In genomic region chr20:46406986-46407670, GRCh38 we compare ENCODE assay signal across 8 cellular contexts. TPM values are rescaled to one million over a fixed set of nuclear protein-coding genes. Genes with fewer than 3 reads are reported as not detected.
DNase-seq lines count a peak whose midpoint lies in the region; ATAC-seq and TF ChIP-seq lines count a peak whose summit lies in the region.

No MANE protein-coding gene starts in this region.

- H3K36me3 Mint-ChIP-seq in GM23338 (ENCODE audit: low read depth), result no peaks in the 10 kb centered on the region; the same call in 2 of the 3 replicates
- H3K36me3 Mint-ChIP-seq in T-helper 2 cell treated with Interferon-gamma antibody and Interleukin-4, amounts not matched to agents 5 μg/mL and 100 μg/mL, for 36 hours (ENCODE audit: low read depth), result peaks cover 11% of the 10 kb centered on the region

- peak overlapping the region; percentile 96 to 97; a peak in 3 of 4 replicates for H3K4me3 ChIP-seq in DND-41 (ENCODE audit: low read depth in 1 of 2, low read length in 2 of 2)
- peak overlapping the region; percentile 98 for H3K4me3 ChIP-seq in GM23338
- H3K4me3 ChIP-seq in MG63, result peak overlapping the region; percentile 91
- H3K4me3 ChIP-seq in astrocyte of the cerebellum (ENCODE audit: low read depth, low read length), result peak overlapping the region; percentile 79
- peak overlapping the region; percentile 36 for H3K4me3 ChIP-seq in kidney epithelial cell (ENCODE audit: low read depth, low read length)

- peak; percentile 73 for DNase-seq in DND-41
- DNase-seq in GM23338 (ENCODE audit: low spot score), result peak; percentile 28
- DNase-seq in MG63, result no peak
- peak; percentile 86 for DNase-seq in T-helper 2 cell treated with Interferon-gamma antibody and Interleukin-4, amounts not matched to agents 5 μg/mL and 100 μg/mL, for 36 hours (ENCODE audit: low spot score)
- DNase-seq in astrocyte of the cerebellum (ENCODE audit: low read depth), result no peak
- no peak for DNase-seq in kidney epithelial cell (ENCODE audit: low read depth)
- DNase-seq in stimulated activated CD4-positive, alpha-beta T cell treated with anti-CD3 and anti-CD28 coated beads, Interleukin-1b, Interleukin-23, amount 100 ng/mL, for 1 hour (ENCODE audit: low read depth in 2 of 2), result peak; percentile 50 to 84
- no peak for DNase-seq in amniotic stem cell (lab: John Stamatoyannopoulos, UW)

- in situ Hi-C loops in astrocyte of the cerebellum (cut with HindIII; ENCODE audit: low sequenced_read_pairs), result no loop called here

- H4K20me1 ChIP-seq in DND-41 (ENCODE audit: insufficient read depth, low read length), result peaks cover 37% of the 10 kb centered on the region
- H4K20me1 ChIP-seq in GM23338 (replicated peaks; ENCODE audit: insufficient read depth), result peaks cover 6% of the 10 kb centered on the region

- no peaks in the 10 kb centered on the region for H3K9me3 Mint-ChIP-seq in GM23338
- H3K9me3 Mint-ChIP-seq in T-helper 2 cell treated with Interferon-gamma antibody and Interleukin-4, amounts not matched to agents 5 μg/mL and 100 μg/mL, for 36 hours, result no peaks in the 10 kb centered on the region

- peak overlapping the region; percentile 92 for H3K4me3 Mint-ChIP-seq in GM23338
- peak overlapping the region; percentile 81 for H3K4me3 Mint-ChIP-seq in T-helper 2 cell treated with Interferon-gamma antibody and Interleukin-4, amounts not matched to agents 5 μg/mL and 100 μg/mL, for 36 hours

- H3K79me2 ChIP-seq in DND-41 (ENCODE audit: insufficient read depth, low read length) (peaks cover 41% of the 10 kb centered on the region), GM23338 (replicated peaks; ENCODE audit: insufficient read depth) (peaks cover 37% of the 10 kb centered on the region)

- peaks cover 41% of the 10 kb centered on the region for H3K4me1 ChIP-seq in DND-41 (ENCODE audit: insufficient read depth, low read length)
- H3K4me1 ChIP-seq in GM23338 (ENCODE audit: insufficient read depth), result peaks cover 21% of the 10 kb centered on the region; the same call in 1 of the 2 replicates

- H3K27ac ChIP-seq in DND-41 (ENCODE audit: low read length) (peak overlapping the region; percentile 19; the same call in 1 of the 2 replicates), GM23338 (ENCODE audit: low read depth) (no peak overlapping the region)

- TF ChIP-seq CTCF in DND-41 (IDR thresholded peaks at IDR 0.05; ENCODE audit: borderline replicate concordance, extremely low read depth, low read length, poor library complexity, severe bottlenecking), result no peak
- TF ChIP-seq CTCF in GM23338 (conservative IDR thresholded peaks at IDR 0.05; ENCODE audit: low read depth in 2 of 2), result no peak
- no peak for TF ChIP-seq CTCF in astrocyte of the cerebellum (IDR thresholded peaks at IDR 0.05; ENCODE audit: low read depth, low read length, missing control alignments)
- no peak for TF ChIP-seq CTCF in kidney epithelial cell (IDR thresholded peaks at IDR 0.05; ENCODE audit: insufficient read depth, low read length, poor library complexity, severe bottlenecking)

- H2AFZ ChIP-seq in DND-41 (ENCODE audit: low read depth, low read length) (peak overlapping the region; percentile 75), GM23338 (peak overlapping the region; percentile 98)

- peaks cover 17% of the 10 kb centered on the region for H3K4me1 Mint-ChIP-seq in GM23338
- peaks cover 50% of the 10 kb centered on the region for H3K4me1 Mint-ChIP-seq in T-helper 2 cell treated with Interferon-gamma antibody and Interleukin-4, amounts not matched to agents 5 μg/mL and 100 μg/mL, for 36 hours (ENCODE audit: low read depth)

- H3K4me2 ChIP-seq in DND-41 (ENCODE audit: insufficient read depth, low read length) (peak overlapping the region; percentile 89), GM23338 (peak overlapping the region; percentile 91)

- H3K36me3 ChIP-seq in DND-41 (ENCODE audit: insufficient read depth, low read length) (peaks cover 8% of the 10 kb centered on the region), GM23338 (ENCODE audit: insufficient read depth) (no peaks in the 10 kb centered on the region), MG63 (peaks cover 5% of the 10 kb centered on the region), kidney epithelial cell (ENCODE audit: control insufficient read depth, insufficient read depth, low read length) (no peaks in the 10 kb centered on the region)

- no peaks in the 10 kb centered on the region for H3K9me2 ChIP-seq in GM23338 (ENCODE audit: insufficient read depth)

- no peaks in the 10 kb centered on the region for H3K27me3 ChIP-seq in DND-41 (ENCODE audit: insufficient read depth, low read length, poor library complexity)
- H3K27me3 ChIP-seq in GM23338 (ENCODE audit: insufficient read depth), result peaks cover 14% of the 10 kb centered on the region
- peaks cover 3% of the 10 kb centered on the region; the same call in 1 of the 2 replicates for H3K27me3 ChIP-seq in MG63
- H3K27me3 ChIP-seq in kidney epithelial cell (ENCODE audit: control insufficient read depth, insufficient read depth, low read length), result peaks cover 5% of the 10 kb centered on the region

- no peak overlapping the region for H3K27ac Mint-ChIP-seq in GM23338
- H3K27ac Mint-ChIP-seq in T-helper 2 cell treated with Interferon-gamma antibody and Interleukin-4, amounts not matched to agents 5 μg/mL and 100 μg/mL, for 36 hours, result peak overlapping the region; percentile 88

- H3K9ac ChIP-seq in DND-41 (ENCODE audit: low read depth, low read length), result peak overlapping the region; percentile 83

- ATAC-seq in DND-41 (ENCODE audit: insufficient read depth, low read depth) (peak; percentile 48), GM23338 (peak; percentile 9)

- H3K27me3 Mint-ChIP-seq in GM23338 (ENCODE audit: insufficient read depth, low read depth, poor library complexity), result peaks cover 15% of the 10 kb centered on the region
- H3K27me3 Mint-ChIP-seq in T-helper 2 cell treated with Interferon-gamma antibody and Interleukin-4, amounts not matched to agents 5 μg/mL and 100 μg/mL, for 36 hours (ENCODE audit: low read depth), result peaks cover 7% of the 10 kb centered on the region

- no peaks in the 10 kb centered on the region for H3F3A ChIP-seq in GM23338 (replicated peaks; ENCODE audit: low read depth)

- H3K9me3 ChIP-seq in DND-41 (ENCODE audit: insufficient read depth, low read length, severe bottlenecking), result no peaks in the 10 kb centered on the region
- no peaks in the 10 kb centered on the region for H3K9me3 ChIP-seq in MG63

TF ChIP-seq in GM23338, 12 proteins besides CTCF, POLR2A, EP300 and RAD21 (continues in another document):
- no peak for TF ChIP-seq JUNB (IDR thresholded peaks at IDR 0.05; ENCODE audit: unreplicated experiment)
- no peak for TF ChIP-seq NANOG (IDR thresholded peaks at IDR 0.05; ENCODE audit: borderline replicate concordance)
- TF ChIP-seq REST (IDR thresholded peaks at IDR 0.05; ENCODE audit: unreplicated experiment), result no peak
- no peak for TF ChIP-seq ZNF331 (CRISPR knock-in tag; IDR thresholded peaks at IDR 0.05; ENCODE audit: low read depth)
- TF ChIP-seq ETS1 (IDR thresholded peaks at IDR 0.05), result no peak
- TF ChIP-seq EZH2phosphoT487 (IDR thresholded peaks at IDR 0.05; ENCODE audit: unreplicated experiment), result no peak
- TF ChIP-seq CREB1 (CRISPR knock-in tag; IDR thresholded peaks at IDR 0.05; ENCODE audit: low read depth), result no peak

RNA-seq across cellular contexts. Expression of gene ELMO2, which starts 0.7 kb away (rescaled TPM):
- total RNA-seq in GM23338 (2014; rRNA removed; shearing (Covaris generic)), result 34.8 and 44.1 TPM in 2 replicates
- 13.8 and 15.1 TPM in 2 replicates for polyA plus RNA-seq in GM23338 (2016; fragmentation: Nextera tagmentation; extraction: Ambion mirVana)
- 29.5 and 41.7 TPM in 2 replicates for total RNA-seq in MG63 (2014; rRNA removed; shearing (Covaris generic); ENCODE audit: low replicate concordance)
- total RNA-seq in kidney epithelial cell, result 50.2 and 57.9 TPM in 2 replicates

Comparison
In these comparisons a context has a peak if more than half of its experiments do, and no peak if none do; other contexts are left out.
1. DNase-seq: peak in DND-41 (single experiment), GM23338 (single experiment), T-helper 2 cell treated with Interferon-gamma antibody and Interleukin-4, amounts not matched to agents 5 μg/mL and 100 μg/mL, for 36 hours (single experiment) and stimulated activated CD4-positive, alpha-beta T cell treated with anti-CD3 and anti-CD28 coated beads, Interleukin-1b, Interleukin-23, amount 100 ng/mL, for 1 hour (2 of 2); none in MG63 (single experiment), astrocyte of the cerebellum (single experiment), kidney epithelial cell (single experiment) and amniotic stem cell (single experiment).
2. H3K4me3 ChIP-seq: peak in every context shown above with its lines; median percentile 98 in GM23338; 96 in DND-41; 91 in MG63; 79 in astrocyte of the cerebellum; 36 in kidney epithelial cell.